Comparison of ENCODE assay signal across 8 cellular contexts in the genomic region with DNA sequence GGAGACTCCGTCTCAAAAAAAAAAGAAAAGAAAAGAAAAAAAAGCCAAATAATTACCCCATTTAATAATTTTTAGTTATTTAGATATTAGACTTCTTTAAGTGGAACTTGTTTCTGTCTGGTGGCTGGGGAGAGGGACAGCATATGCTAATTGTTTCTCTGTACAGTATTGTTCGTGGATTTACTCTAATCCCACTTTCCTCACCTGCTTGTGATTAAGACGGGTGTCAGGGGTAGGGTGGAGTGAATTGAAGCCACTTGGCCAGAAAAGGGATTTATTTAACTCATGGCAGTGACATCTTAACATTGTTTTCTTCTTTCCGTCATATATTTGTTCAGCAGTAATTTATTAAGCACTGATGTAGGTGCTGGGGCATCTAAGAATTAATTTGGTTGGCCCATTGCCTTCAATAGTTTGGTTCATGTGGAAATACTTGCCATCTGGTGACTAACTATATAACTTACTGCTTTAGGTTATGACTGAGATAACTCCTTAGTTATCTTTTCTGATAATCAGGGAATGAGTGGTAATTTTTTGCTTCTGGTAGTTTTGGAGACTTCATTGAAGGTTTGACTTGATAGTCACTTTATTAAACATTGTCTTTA. TPM values are rescaled to one million over a fixed set of nuclear protein-coding genes. Genes with fewer than 3 reads are reported as not detected.
DNase-seq lines count a peak whose midpoint lies in the region; ATAC-seq and TF ChIP-seq lines count a peak whose summit lies in the region.

No MANE protein-coding gene starts in this region.

- H3K9me3 ChIP-seq in CD4-positive, CD25-positive, alpha-beta regulatory T cell (ENCODE audit: control insufficient read depth in 2 of 2, low read length in 2 of 2) = no peaks in the 10 kb centered on the region
- no peaks in the 10 kb centered on the region for H3K9me3 ChIP-seq in colonic mucosa

- H3K27ac ChIP-seq in CD4-positive, CD25-positive, alpha-beta regulatory T cell (ENCODE audit: insufficient read depth, low read length, poor library complexity, severe bottlenecking) = no peak overlapping the region
- H3K27ac ChIP-seq in colonic mucosa = peak overlapping the region; percentile 54

- H3K27me3 ChIP-seq in CD4-positive, CD25-positive, alpha-beta regulatory T cell (ENCODE audit: control insufficient read depth, insufficient read depth, low read length) = no peaks in the 10 kb centered on the region
- H3K27me3 ChIP-seq in colonic mucosa = no peaks in the 10 kb centered on the region

- H3K4me1 ChIP-seq in CD4-positive, CD25-positive, alpha-beta regulatory T cell (ENCODE audit: control insufficient read depth, insufficient read depth, low read length, poor library complexity, severe bottlenecking) = peaks cover 65% of the 10 kb centered on the region
- peaks cover 9% of the 10 kb centered on the region for H3K4me1 ChIP-seq in colonic mucosa

- peaks cover 0 to 1% (median 0%) of the 10 kb centered on the region in 7 donors for H3K9me3 Mint-ChIP-seq in CD4-positive, CD25-positive, alpha-beta regulatory T cell
- H3K9me3 Mint-ChIP-seq in IgD-negative memory B cell (no peaks in the 10 kb centered on the region), nephron progenitor cell (peaks cover 15% of the 10 kb centered on the region)

- H3K36me3 Mint-ChIP-seq in CD4-positive, CD25-positive, alpha-beta regulatory T cell = peaks cover 17% of the 10 kb centered on the region
- H3K36me3 Mint-ChIP-seq in IgD-negative memory B cell (peaks cover 2% of the 10 kb centered on the region), nephron progenitor cell (ENCODE audit: low read depth) (peaks cover 27% of the 10 kb centered on the region)

- H3K36me3 ChIP-seq in CD4-positive, CD25-positive, alpha-beta regulatory T cell (ENCODE audit: control insufficient read depth, insufficient read depth, low read length) = no peaks in the 10 kb centered on the region
- no peaks in the 10 kb centered on the region for H3K36me3 ChIP-seq in colonic mucosa

- intact Hi-C loops in colonic mucosa (cut with DNase I) = loop anchor here (10.0 kb wide), 1 partner anchor 128 kb away; no protein-coding TSS in a partner anchor

- H3K9ac ChIP-seq in colonic mucosa (ENCODE audit: low read depth in 2 of 2, low read length in 2 of 2) = peak overlapping the region in 1 of 2 donors; percentile 16

- peak overlapping the region in 3 of 4 donors; percentile 60 to 82 (median 77) for H3K4me3 Mint-ChIP-seq in CD4-positive, CD25-positive, alpha-beta regulatory T cell
- H3K4me3 Mint-ChIP-seq in IgD-negative memory B cell = peak overlapping the region in 3 of 4 donors; percentile 28 to 66 (median 55)
- peak overlapping the region; percentile 13 for H3K4me3 Mint-ChIP-seq in nephron progenitor cell

- DNase-seq in CD4-positive, CD25-positive, alpha-beta regulatory T cell = no peak
- DNase-seq in colonic mucosa = no peak
- no peak for DNase-seq in nephron progenitor cell
- DNase-seq in Kasumi-1 (lab: John Stamatoyannopoulos, UW) = no peak
- DNase-seq in NCI-H2107 (lab: John Stamatoyannopoulos, UW) = no peak
- no peak for DNase-seq in NCI-H774 (lab: John Stamatoyannopoulos, UW)

- H3K27ac Mint-ChIP-seq in CD4-positive, CD25-positive, alpha-beta regulatory T cell = peak overlapping the region in 2 of 3 donors; percentile 67 to 83
- H3K27ac Mint-ChIP-seq in IgD-negative memory B cell (peak overlapping the region; percentile 17 to 85 (median 76)), nephron progenitor cell (no peak overlapping the region)

- no peak for TF ChIP-seq CTCF in colonic mucosa (IDR thresholded peaks at IDR 0.05)
- no peak for TF ChIP-seq CTCF in nephron progenitor cell (IDR thresholded peaks at IDR 0.05)

- H3K27me3 Mint-ChIP-seq in CD4-positive, CD25-positive, alpha-beta regulatory T cell = peaks cover 6% of the 10 kb centered on the region
- H3K27me3 Mint-ChIP-seq in IgD-negative memory B cell (no peaks in the 10 kb centered on the region), nephron progenitor cell (ENCODE audit: low read depth, poor library complexity) (no peaks in the 10 kb centered on the region)

- no peak for ATAC-seq in CD4-positive, CD25-positive, alpha-beta regulatory T cell (ENCODE audit: low read depth in 2 of 2)
- ATAC-seq in HG02981 (IDR thresholded peaks at IDR 0.05; ENCODE audit: unreplicated experiment) = no peak

- H3K4me1 Mint-ChIP-seq in CD4-positive, CD25-positive, alpha-beta regulatory T cell = peaks cover 45 to 72% (median 62%) of the 10 kb centered on the region in 4 donors
- H3K4me1 Mint-ChIP-seq in IgD-negative memory B cell (peaks cover 50 to 60% (median 56%) of the 10 kb centered on the region in 3 donors), nephron progenitor cell (peaks cover 52% of the 10 kb centered on the region)

- H3K4me3 ChIP-seq in CD4-positive, CD25-positive, alpha-beta regulatory T cell (ENCODE audit: low read depth, low read length) = peak overlapping the region; percentile 51
- no peak overlapping the region for H3K4me3 ChIP-seq in colonic mucosa

RNA-seq across cellular contexts. Expression of a gene that starts 4.6 kb away (rescaled TPM):
- 144 TPM for total RNA-seq in CD4-positive, CD25-positive, alpha-beta regulatory T cell
- 10 to 100 TPM; 50.6 to 79.7 (median 65.1) TPM for polyA plus RNA-seq in CD4-positive, CD25-positive, alpha-beta regulatory T cell
- polyA plus RNA-seq in IgD-negative memory B cell = 143 TPM
- 10 to 100 TPM; 38.7 to 47.4 TPM for total RNA-seq in colonic mucosa

Comparison
In these comparisons a context has a peak if more than half of its experiments do, and no peak if none do; other contexts are left out.
1. H3K4me3 Mint-ChIP-seq: peak in every context shown above with its lines; median percentile 77 in CD4-positive, CD25-positive, alpha-beta regulatory T cell; 55 in IgD-negative memory B cell; 13 in nephron progenitor cell.